In genomic region chr12:51269174-51270066, GRCh38 we compare ENCODE assay signal across 1 cellular context.
TF ChIP-seq lines count a peak whose summit lies in the region.

No MANE protein-coding gene starts in this region.

TF ChIP-seq in HepG2, 621 proteins besides CTCF, POLR2A, EP300 and RAD21 (continued from another document):
- TF ChIP-seq ZMYM4 (CRISPR knock-in tag; IDR thresholded peaks at IDR 0.05): no peak
- peak; percentile 34; the same call in 1 of the 2 replicates for TF ChIP-seq MIXL1 (CRISPR knock-in tag; IDR thresholded peaks at IDR 0.05)
- no peak for TF ChIP-seq ZBTB26 (CRISPR knock-in tag; IDR thresholded peaks at IDR 0.05; ENCODE audit: borderline replicate concordance)
- TF ChIP-seq ZBTB38 (CRISPR knock-in tag; IDR thresholded peaks at IDR 0.05): no peak
- TF ChIP-seq E2F1 (CRISPR knock-in tag; IDR thresholded peaks at IDR 0.05): no peak
- no peak for TF ChIP-seq ATF6 (CRISPR knock-in tag; conservative IDR thresholded peaks at IDR 0.05)
TF ChIP-seq in HepG2: peak in this region for 65.
